ENCODE assay signal across 16 cellular contexts in the genomic region with DNA sequence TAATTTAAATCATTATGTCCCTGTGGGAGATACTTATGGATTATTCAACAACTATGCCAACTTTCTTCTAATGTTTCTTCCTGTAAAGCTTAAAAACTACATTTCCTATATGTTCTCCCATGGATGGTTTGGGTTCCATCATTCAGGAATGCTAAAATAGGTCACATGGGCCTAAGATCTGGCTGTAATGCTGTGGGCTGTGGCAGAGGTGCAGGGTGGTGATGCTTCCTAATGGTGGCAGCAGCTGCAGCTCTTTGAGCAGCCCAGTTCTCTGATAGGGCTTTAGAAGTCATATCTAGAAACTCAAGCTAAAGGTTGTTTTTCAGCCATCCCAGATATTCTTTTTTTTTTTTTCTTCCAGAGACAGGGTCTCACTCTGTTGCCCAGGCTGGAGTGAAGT.
DNase-seq lines count a peak whose midpoint lies in the region; ATAC-seq, FAIRE-seq and TF ChIP-seq lines count a peak whose summit lies in the region.
"Had no signal": no experiment of that assay in that cellular context is flagged by ENCODE, and none has a peak within 500 bp of the region (broad histone marks: within the 10 kb centered on the region; RNA-seq: fewer than 3 reads in every experiment).

No MANE protein-coding gene starts in this region.

- ATAC-seq in DND-41 (ENCODE audit: insufficient read depth, low read depth) (no peak; the same call in 2 of the 3 replicates), SK-N-SH treated with all-trans-retinoic acid at 6 μM for 48 hours (peak; percentile 56), HepG2 (peak; percentile 98)

- POLR2A ChIA-PET in HEK293T (lab: Yijun Ruan, JAX) (no interaction called here), HepG2 (lab: Yijun Ruan, JAX) (no interaction called here)

- in situ Hi-C loops in HepG2 (cut with HindIII; ENCODE audit: extremely low pct_ligation_motif_present, low pct_unique_long_range_greater_than_20kb), result no loop called here

- no peaks in the 10 kb centered on the region for H3K79me2 ChIP-seq in DND-41 (ENCODE audit: insufficient read depth, low read length)
- no peaks in the 10 kb centered on the region for H3K79me2 ChIP-seq in HepG2 (ENCODE audit: insufficient read depth, low read length)

- H3K4me3 ChIP-seq in DND-41 (ENCODE audit: low read depth in 1 of 2, low read length in 2 of 2) (no peak overlapping the region), HepG2 (replicated peaks in 1 of 3; ENCODE audit: insufficient read depth in 1 of 3, low read depth in 2 of 3, low read length in 3 of 3) (no peak overlapping the region)
- H3K4me3 ChIP-seq: ascending aorta, BLaER1, vagina had no signal

- FAIRE-seq in HepG2 (lab: Jason Lieb, UNC), result no peak
- FAIRE-seq: G401.6, GM18507 had no signal

- TF ChIP-seq EP300 in HepG2 (IDR thresholded peaks at IDR 0.05; ENCODE audit: low read depth in 2 of 2, low read length in 2 of 2), result no peak
- no peak for TF ChIP-seq EP300 in HepG2 (CRISPR knock-in tag; IDR thresholded peaks at IDR 0.05; ENCODE audit: borderline replicate concordance)

- peak; percentile 19 for TF ChIP-seq CTCF in DND-41 (IDR thresholded peaks at IDR 0.05; ENCODE audit: borderline replicate concordance, extremely low read depth, low read length, poor library complexity, severe bottlenecking)
- TF ChIP-seq CTCF in HepG2 (CRISPR knock-in tag; IDR thresholded peaks at IDR 0.05), result peak; percentile 51

- no peaks in the 10 kb centered on the region for H3K27me3 ChIP-seq in DND-41 (ENCODE audit: insufficient read depth, low read length, poor library complexity)
- H3K27me3 ChIP-seq in HepG2 (ENCODE audit: control insufficient read depth in 1 of 2, insufficient read depth in 2 of 2, low read length in 2 of 2), result no peaks in the 10 kb centered on the region
- H3K27me3 ChIP-seq: ascending aorta, BLaER1, vagina had no signal

- no peak overlapping the region for H3K9ac ChIP-seq in DND-41 (ENCODE audit: low read depth, low read length)
- no peak overlapping the region for H3K9ac ChIP-seq in HepG2 (ENCODE audit: insufficient read depth, low read depth, low read length)
- H3K9ac ChIP-seq: BLaER1 had no signal

- H3K4me1 ChIP-seq in DND-41 (ENCODE audit: insufficient read depth, low read length) (no peaks in the 10 kb centered on the region), HepG2 (ENCODE audit: insufficient read depth, low read length) (no peaks in the 10 kb centered on the region)
- H3K4me1 ChIP-seq: ascending aorta, BLaER1, vagina had no signal

- no peak for TF ChIP-seq POLR2A in HepG2 (IDR thresholded peaks at IDR 0.05; ENCODE audit: insufficient read depth in 1 of 2, low read depth in 2 of 2, low read length in 2 of 2)

- H3K27ac ChIP-seq in DND-41 (ENCODE audit: low read length), result no peak overlapping the region
- H3K27ac ChIP-seq in HepG2 (ENCODE audit: extremely low read length, insufficient read depth, low read length), result no peak overlapping the region
- H3K27ac ChIP-seq: ascending aorta, BLaER1, vagina had no signal

- peak; percentile 53; the same call in 1 of the 2 replicates for TF ChIP-seq RAD21 in HepG2 (CRISPR knock-in tag; IDR thresholded peaks at IDR 0.05)

- BruUV-seq in HepG2 (replicated peaks; lab: Mats Ljungman, UMichigan), result no TSS peak

- intact Hi-C loops in HepG2 (cut with micrococcal nuclease; ENCODE audit: unreplicated experiment), result loop anchor here (2.0 kb wide), 1 partner anchor 156 kb away; no protein-coding TSS in a partner anchor
- intact Hi-C loops in head of caudate nucleus (cut with DNase I), result no loop called here

- H4K20me1 ChIP-seq in DND-41 (ENCODE audit: insufficient read depth, low read length) (no peaks in the 10 kb centered on the region), HepG2 (ENCODE audit: insufficient read depth, low read length) (no peaks in the 10 kb centered on the region)
- H4K20me1 ChIP-seq: BLaER1 had no signal

- CTCF ChIA-PET in HEK293T (lab: Yijun Ruan, JAX) (interaction anchor here (0.6 kb wide), 1 partner anchor 155 kb away, joined by 5 read pairs; no protein-coding TSS in a partner anchor), HepG2 (lab: Yijun Ruan, JAX; ENCODE audit: low intra/inter-chr PET ratio, low total read pairs) (no interaction called here)

- DNase-seq in DND-41 (no peak), HEK293T (ENCODE audit: extremely low spot score) (peak; percentile 21), HepG2 (ENCODE audit: low spot score) (peak; percentile 33), hepatic stellate cell (ENCODE audit: low spot score) (no peak), SHP77 (lab: John Stamatoyannopoulos, UW) (no peak), NCI-H446 (lab: John Stamatoyannopoulos, UW) (no peak), head of caudate nucleus (no peak)
- DNase-seq: activated CD4-positive, alpha-beta T cell treated with anti-CD3 and anti-CD28 coated beads, Interleukin-2, amount 50 U/mL, for 4 hours; activated effector memory CD4-positive, alpha-beta T cell treated with anti-CD3 and anti-CD28 coated beads, Interleukin-2, amount 50 U/mL, for 16 hours; NCI-H2171 had no signal

- H3K36me3 ChIP-seq in DND-41 (ENCODE audit: insufficient read depth, low read length) (no peaks in the 10 kb centered on the region), HepG2 (replicated peaks in 1 of 2; ENCODE audit: control insufficient read depth in 1 of 2, insufficient read depth in 2 of 2, low read length in 2 of 2) (no peaks in the 10 kb centered on the region)
- H3K36me3 ChIP-seq: ascending aorta, BLaER1, vagina had no signal

- H3K4me2 ChIP-seq in DND-41 (ENCODE audit: insufficient read depth, low read length) (no peak overlapping the region), HepG2 (ENCODE audit: low read depth, low read length) (no peak overlapping the region)
- H3K4me2 ChIP-seq: BLaER1 had no signal

- H3K9me3 ChIP-seq in DND-41 (ENCODE audit: insufficient read depth, low read length, severe bottlenecking) (no peaks in the 10 kb centered on the region), HepG2 (ENCODE audit: low read length) (no peaks in the 10 kb centered on the region)
- H3K9me3 ChIP-seq: ascending aorta, BLaER1, vagina had no signal

- no peak overlapping the region for H2AFZ ChIP-seq in DND-41 (ENCODE audit: low read depth, low read length)
- no peak overlapping the region for H2AFZ ChIP-seq in HepG2 (ENCODE audit: low read length)

TF ChIP-seq in HEK293T, 16 proteins besides CTCF, POLR2A, EP300 and RAD21:
- TF ChIP-seq, protein P1, sequence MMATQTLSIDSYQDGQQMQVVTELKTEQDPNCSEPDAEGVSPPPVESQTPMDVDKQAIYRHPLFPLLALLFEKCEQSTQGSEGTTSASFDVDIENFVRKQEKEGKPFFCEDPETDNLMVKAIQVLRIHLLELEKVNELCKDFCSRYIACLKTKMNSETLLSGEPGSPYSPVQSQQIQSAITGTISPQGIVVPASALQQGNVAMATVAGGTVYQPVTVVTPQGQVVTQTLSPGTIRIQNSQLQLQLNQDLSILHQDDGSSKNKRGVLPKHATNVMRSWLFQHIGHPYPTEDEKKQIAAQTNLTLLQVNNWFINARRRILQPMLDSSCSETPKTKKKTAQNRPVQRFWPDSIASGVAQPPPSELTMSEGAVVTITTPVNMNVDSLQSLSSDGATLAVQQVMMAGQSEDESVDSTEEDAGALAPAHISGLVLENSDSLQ (IDR thresholded peaks at IDR 0.05), result no peak
- TF ChIP-seq ZNF384 (IDR thresholded peaks at IDR 0.05), result no peak
- no peak for TF ChIP-seq FOXM1 (IDR thresholded peaks at IDR 0.05; ENCODE audit: borderline replicate concordance)
- no peak for TF ChIP-seq NFRKB (IDR thresholded peaks at IDR 0.05)
- no peak for TF ChIP-seq SP1 (IDR thresholded peaks at IDR 0.05)
- no peak for TF ChIP-seq FOXA1 (IDR thresholded peaks at IDR 0.05)
- no peak for TF ChIP-seq L3MBTL2 (conservative IDR thresholded peaks at IDR 0.05)
- no peak for TF ChIP-seq HDGF (IDR thresholded peaks at IDR 0.05; ENCODE audit: borderline replicate concordance)

TF ChIP-seq in SK-N-SH treated with all-trans-retinoic acid at 6 μM for 48 hours, 23 proteins besides CTCF, POLR2A, EP300 and RAD21 (continues in another document):
- TF ChIP-seq ZFP3 (CRISPR knock-in tag; IDR thresholded peaks at IDR 0.05) (no peak), TOX (CRISPR knock-in tag; IDR thresholded peaks at IDR 0.05; ENCODE audit: borderline replicate concordance) (no peak), ZC3H10 (CRISPR knock-in tag; IDR thresholded peaks at IDR 0.05) (no peak), PPARA (CRISPR knock-in tag; IDR thresholded peaks at IDR 0.05; ENCODE audit: borderline replicate concordance) (no peak), TCF4 (CRISPR knock-in tag; IDR thresholded peaks at IDR 0.05; ENCODE audit: borderline replicate concordance) (no peak), ZFP30 (CRISPR knock-in tag; IDR thresholded peaks at IDR 0.05) (no peak), ZNF8 (CRISPR knock-in tag; IDR thresholded peaks at IDR 0.05) (no peak)

TF ChIP-seq in HepG2, 621 proteins besides CTCF, POLR2A, EP300 and RAD21:
- peak; percentile 41; the same call in 1 of the 2 replicates for TF ChIP-seq ZMYM4 (CRISPR knock-in tag; IDR thresholded peaks at IDR 0.05)
- TF ChIP-seq, protein P2, sequence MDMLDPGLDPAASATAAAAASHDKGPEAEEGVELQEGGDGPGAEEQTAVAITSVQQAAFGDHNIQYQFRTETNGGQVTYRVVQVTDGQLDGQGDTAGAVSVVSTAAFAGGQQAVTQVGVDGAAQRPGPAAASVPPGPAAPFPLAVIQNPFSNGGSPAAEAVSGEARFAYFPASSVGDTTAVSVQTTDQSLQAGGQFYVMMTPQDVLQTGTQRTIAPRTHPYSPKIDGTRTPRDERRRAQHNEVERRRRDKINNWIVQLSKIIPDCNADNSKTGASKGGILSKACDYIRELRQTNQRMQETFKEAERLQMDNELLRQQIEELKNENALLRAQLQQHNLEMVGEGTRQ (IDR thresholded peaks at IDR 0.05; ENCODE audit: low read depth, low read length), result no peak
- TF ChIP-seq, protein P2 (CRISPR knock-in tag; IDR thresholded peaks at IDR 0.05; ENCODE audit: borderline replicate concordance), result peak; percentile 57; the same call in 1 of the 2 replicates
- TF ChIP-seq, protein P3, sequence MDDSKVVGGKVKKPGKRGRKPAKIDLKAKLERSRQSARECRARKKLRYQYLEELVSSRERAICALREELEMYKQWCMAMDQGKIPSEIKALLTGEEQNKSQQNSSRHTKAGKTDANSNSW (CRISPR knock-in tag; IDR thresholded peaks at IDR 0.05; ENCODE audit: borderline replicate concordance), result no peak
- TF ChIP-seq SMC3 (IDR thresholded peaks at IDR 0.05; ENCODE audit: low read length), result peak; percentile 45; the same call in 1 of the 2 replicates
- no peak for TF ChIP-seq RFX3 (CRISPR knock-in tag; IDR thresholded peaks at IDR 0.05)
- no peak for TF ChIP-seq NR2C2 (CRISPR knock-in tag; IDR thresholded peaks at IDR 0.05; ENCODE audit: borderline replicate concordance)
- no peak for TF ChIP-seq XRCC5 (optimal IDR thresholded peaks at IDR 0.05; ENCODE audit: low read length)
- peak; percentile 61 for TF ChIP-seq STAG1 (CRISPR knock-in tag; IDR thresholded peaks at IDR 0.05)

Comparison
In these comparisons a context has a peak if more than half of its experiments do, and no peak if none do; other contexts are left out.
1. DNase-seq: peak in HEK293T (single experiment) and HepG2 (single experiment); none in DND-41 (single experiment), hepatic stellate cell (single experiment), SHP77 (0 of 2), NCI-H446 (0 of 2) and head of caudate nucleus (0 of 42).